ENCODE assay signal across 1 cellular context in genomic region chr18:34493099-34493544, GRCh38.
A peak's percentile ranks its signal among the peaks of the same experiment; 100 is the strongest.
TF ChIP-seq lines count a peak whose summit lies in the region.

No MANE protein-coding gene starts in this region.

TF ChIP-seq in H1, 55 proteins besides CTCF, POLR2A, EP300 and RAD21 (continued from another document):
- TF ChIP-seq CHD7 (IDR thresholded peaks at IDR 0.05; ENCODE audit: insufficient replicate concordance, low read length) (no peak), SP4 (IDR thresholded peaks at IDR 0.05; ENCODE audit: low read length) (no peak), CEBPB (IDR thresholded peaks at IDR 0.05; ENCODE audit: low read depth, low read length) (no peak), RXRA (IDR thresholded peaks at IDR 0.05; ENCODE audit: insufficient read depth, low read depth, low read length) (no peak), CREB1 (IDR thresholded peaks at IDR 0.05) (peak; percentile 54; the same call in 1 of the 2 replicates), TAF7 (optimal IDR thresholded peaks at IDR 0.05; ENCODE audit: borderline replicate concordance, low read depth, low read length) (peak; percentile 53), MAX (IDR thresholded peaks at IDR 0.05) (peak; percentile 6; the same call in 1 of the 2 replicates), EZH2 (IDR thresholded peaks at IDR 0.05; ENCODE audit: low read depth, low read length, severe bottlenecking) (no peak), JUND (IDR thresholded peaks at IDR 0.05; ENCODE audit: low read length) (peak; percentile 86), ASH2L (IDR thresholded peaks at IDR 0.05; ENCODE audit: low read length) (peak; percentile 3), HDAC2 (IDR thresholded peaks at IDR 0.05; ENCODE audit: borderline replicate concordance in 1 of 2, low read depth in 2 of 2, low read length in 2 of 2) (0 out of 4 replicates have a peak, but pooled peaks of 1 of the 2 experiments have one; percentile 6), SIN3A (conservative IDR thresholded peaks at IDR 0.05 in 1 of 2, IDR thresholded peaks at IDR 0.05 in 1 of 2; ENCODE audit: low read depth in 1 of 2, low read length in 2 of 2) (peak; percentile 42 to 80; a peak in 2 of 4 replicates), POLR2AphosphoS5 (IDR thresholded peaks at IDR 0.05; ENCODE audit: low read depth, low read length) (peak; percentile 64; the same call in 1 of the 2 replicates), MAFK (IDR thresholded peaks at IDR 0.05; ENCODE audit: low read depth, low read length) (no peak), POU5F1 (IDR thresholded peaks at IDR 0.05; ENCODE audit: low read depth, low read length) (no peak), SAP30 (IDR thresholded peaks at IDR 0.05; ENCODE audit: insufficient read depth, insufficient replicate concordance, low read length) (peak; percentile 45), JUN (IDR thresholded peaks at IDR 0.05; ENCODE audit: low read depth, low read length) (peak; percentile 88), ATF2 (IDR thresholded peaks at IDR 0.05; ENCODE audit: low read length) (peak; percentile 92), RBBP5 (IDR thresholded peaks at IDR 0.05; ENCODE audit: borderline replicate concordance, low read depth, low read length) (no peak)
TF ChIP-seq in H1: peak in this region for 12.
